8 cellular contexts compared by ENCODE assay signal in the genomic region with DNA sequence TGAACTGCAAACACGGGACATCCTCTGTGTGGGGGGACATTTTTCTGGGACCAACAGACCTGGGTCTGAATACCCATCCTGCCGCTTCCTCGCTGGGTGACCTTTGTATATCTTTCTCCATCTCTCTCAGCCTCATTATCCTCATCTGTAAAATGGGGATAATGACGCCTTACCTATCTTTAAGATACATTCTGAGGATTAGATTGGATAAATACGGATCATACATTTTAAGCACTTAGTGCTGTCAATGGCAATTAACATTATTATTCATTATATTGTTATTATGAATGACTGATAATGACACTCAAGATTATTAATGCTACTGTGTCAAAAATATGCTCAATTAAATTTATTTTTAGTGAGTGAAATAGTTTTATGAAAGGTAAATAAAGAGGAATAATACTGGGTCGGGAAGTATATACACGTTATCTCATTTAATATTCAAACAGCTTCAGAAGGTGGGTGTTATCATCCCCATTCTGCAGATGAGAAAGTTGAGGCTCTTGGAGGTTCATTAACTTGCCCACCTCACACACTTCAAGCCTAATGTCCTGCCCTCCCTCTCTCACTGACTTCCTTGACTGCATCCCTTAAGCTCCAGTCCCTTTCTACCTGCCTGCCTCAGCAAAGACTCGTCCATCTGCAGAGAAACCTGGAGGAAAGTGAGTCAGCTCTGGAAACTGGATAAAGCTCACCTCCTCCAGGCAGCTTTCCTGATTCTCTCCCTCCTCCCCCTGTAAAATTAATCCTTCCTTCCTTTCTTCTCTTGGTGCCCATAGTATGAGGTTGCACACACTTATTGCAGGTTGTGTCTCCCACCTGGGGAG.
A peak's percentile ranks its signal among the peaks of the same experiment; 100 is the strongest.
DNase-seq lines count a peak whose midpoint lies in the region; ATAC-seq and TF ChIP-seq lines count a peak whose summit lies in the region.

No MANE protein-coding gene starts in this region.

- H3K4me1 Mint-ChIP-seq in chondrocyte (ENCODE audit: low read depth), result peaks cover 47% of the 10 kb centered on the region

- H3K36me3 ChIP-seq in HUES64 (ENCODE audit: insufficient read depth, low read length), result no peaks in the 10 kb centered on the region
- no peaks in the 10 kb centered on the region for H3K36me3 ChIP-seq in muscle layer of duodenum (ENCODE audit: control insufficient read depth in 1 of 2, insufficient read depth in 2 of 2, low read length in 2 of 2)

- H3K9me3 ChIP-seq in HUES64 (ENCODE audit: insufficient read depth, low read depth, low read length) (no peaks in the 10 kb centered on the region), muscle layer of duodenum (ENCODE audit: control insufficient read depth in 1 of 2, low read length in 2 of 2) (no peaks in the 10 kb centered on the region)

- ATAC-seq in HG03196 (IDR thresholded peaks at IDR 0.05; ENCODE audit: unreplicated experiment) (no peak), HG02678 (IDR thresholded peaks at IDR 0.05; ENCODE audit: unreplicated experiment) (no peak)

- H3K4me1 ChIP-seq in HUES64 (ENCODE audit: insufficient read depth, low read length) (no peaks in the 10 kb centered on the region), muscle layer of duodenum (ENCODE audit: control insufficient read depth in 1 of 2, insufficient read depth in 2 of 2, low read length in 2 of 2) (peaks cover 6 to 9% of the 10 kb centered on the region in 2 donors)

- no peaks in the 10 kb centered on the region for H3K27me3 Mint-ChIP-seq in chondrocyte (ENCODE audit: low read depth)

- no peak for DNase-seq in chondrocyte (ENCODE audit: low spot score)
- DNase-seq in lower leg skin (ENCODE audit: low spot score in 2 of 2), result no peak
- no peak for DNase-seq in COR-L47 (lab: John Stamatoyannopoulos, UW)

- no peaks in the 10 kb centered on the region for H3K36me3 Mint-ChIP-seq in chondrocyte (ENCODE audit: low read depth)

- intact Hi-C loops in lower leg skin (cut with DNase I; ENCODE audit: low total_unique reads), result no loop called here

- H3K9me3 Mint-ChIP-seq in chondrocyte (ENCODE audit: low read depth), result no peaks in the 10 kb centered on the region

- H3K27ac ChIP-seq in 22Rv1 (peak overlapping the region; percentile 97), HUES64 (ENCODE audit: low read depth, low read length) (no peak overlapping the region), muscle layer of duodenum (ENCODE audit: low read length) (peak overlapping the region; percentile 98)

- H3K4me3 ChIP-seq in HUES64 (ENCODE audit: low read length) (peak overlapping the region; percentile 61), muscle layer of duodenum (ENCODE audit: low read depth in 1 of 2, low read length in 2 of 2) (peak overlapping the region; percentile 51 to 71), lower leg skin (ENCODE audit: low read depth, poor library complexity, severe bottlenecking) (no peak overlapping the region)

- 65% methylated on average over 4 of the region's 8 CpGs for WGBS in HUES64
- 72 to 73% methylated on average over 8 of the region's 8 CpGs for WGBS in lower leg skin, 2 donors

- peak overlapping the region; percentile 87 for H3K27ac Mint-ChIP-seq in chondrocyte (ENCODE audit: unreplicated experiment)

- no peak for TF ChIP-seq CTCF in 22Rv1 (IDR thresholded peaks at IDR 0.05)
- no peak for TF ChIP-seq CTCF in chondrocyte (IDR thresholded peaks at IDR 0.05)
- TF ChIP-seq CTCF in lower leg skin (IDR thresholded peaks at IDR 0.05), result no peak

- no peaks in the 10 kb centered on the region for H3K27me3 ChIP-seq in HUES64 (ENCODE audit: insufficient read depth, low read length)
- no peaks in the 10 kb centered on the region for H3K27me3 ChIP-seq in muscle layer of duodenum (ENCODE audit: low read depth, low read length)

- H3K9ac ChIP-seq in HUES64 (ENCODE audit: low read depth, low read length), result peak overlapping the region; percentile 75

- no peak for TF ChIP-seq POLR2A in lower leg skin (IDR thresholded peaks at IDR 0.05)

- peak overlapping the region; percentile 70 for H3K4me3 Mint-ChIP-seq in chondrocyte (ENCODE audit: unreplicated experiment)
